In the genomic region with DNA sequence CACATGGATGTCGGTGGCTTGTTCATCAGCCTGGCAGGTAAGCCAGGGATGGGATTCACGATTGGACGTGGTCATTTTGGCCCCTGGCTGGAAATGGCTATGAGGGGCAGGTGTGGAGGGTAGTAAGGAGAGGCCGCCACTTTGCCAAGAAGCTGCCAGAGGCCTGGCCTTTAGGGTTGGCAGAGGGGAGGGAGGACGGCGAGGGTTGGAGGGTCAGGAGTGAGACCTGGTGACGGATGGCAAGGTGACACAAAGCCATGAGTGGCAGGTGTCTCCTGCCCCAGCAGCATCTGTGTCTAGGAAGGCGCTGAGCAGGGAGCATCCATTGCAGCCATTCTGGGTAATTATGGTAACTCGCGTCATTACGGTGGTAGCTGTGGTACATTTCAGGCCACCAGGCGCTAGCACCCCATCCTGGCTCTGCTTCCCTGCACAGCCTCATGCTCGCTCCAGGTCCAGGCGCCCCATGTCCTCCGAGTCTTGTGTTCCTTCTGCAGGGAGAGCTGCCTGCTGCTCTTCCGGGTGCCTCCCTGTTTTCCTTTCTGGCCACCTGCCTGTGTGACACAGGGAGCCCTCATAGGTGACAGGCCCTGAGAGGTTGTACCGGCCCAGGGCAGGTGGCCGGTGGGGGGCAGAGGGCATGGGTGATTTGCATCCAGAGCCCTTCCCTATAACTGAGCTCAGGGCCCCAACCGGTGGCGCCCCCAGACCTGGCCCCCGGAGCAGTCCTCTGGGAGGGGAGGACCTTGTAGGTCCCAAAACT, we compare ENCODE assay signal across 12 cellular contexts. TPM values are rescaled to one million over a fixed set of nuclear protein-coding genes. Genes with fewer than 3 reads are reported as not detected.
DNase-seq lines count a peak whose midpoint lies in the region; ATAC-seq and TF ChIP-seq lines count a peak whose summit lies in the region.
"Had no signal": no experiment of that assay in that cellular context is flagged by ENCODE, and none has a peak within 500 bp of the region (broad histone marks: within the 10 kb centered on the region; RNA-seq: fewer than 3 reads in every experiment).

No MANE protein-coding gene starts in this region.

- H3K27ac ChIP-seq in hepatocyte (peak overlapping the region; percentile 16), stomach (peak overlapping the region in 4 of 5 donors; percentile 18 to 90 (median 70))
- H3K27ac ChIP-seq: HL-60 had no signal

- H3K36me3 ChIP-seq in hepatocyte (replicated peaks; ENCODE audit: insufficient read depth, low read depth) (no peaks in the 10 kb centered on the region), stomach (peaks cover 0 to 4% (median 0%) of the 10 kb centered on the region in 4 donors)
- H3K36me3 ChIP-seq: uterus had no signal

- peaks cover 0 to 2% of the 10 kb centered on the region in 2 donors for H3K36me3 Mint-ChIP-seq in activated T-cell treated with anti-CD3 and anti-CD28 coated beads, Interleukin-2, amount 50 U/mL, for 72 hours (ENCODE audit: insufficient read depth in 2 of 2)
- H3K36me3 Mint-ChIP-seq in activated T-helper 17 cell treated with anti-CD3 and anti-CD28 coated beads, Interleukin-2, amount 50 U/mL, for 72 hours (ENCODE audit: low read depth), result peaks cover 26% of the 10 kb centered on the region

- H3K27ac Mint-ChIP-seq in activated T-cell treated with anti-CD3 and anti-CD28 coated beads, Interleukin-2, amount 50 U/mL, for 72 hours, result peak overlapping the region; percentile 6
- peak overlapping the region; percentile 95 for H3K27ac Mint-ChIP-seq in activated T-helper 17 cell treated with anti-CD3 and anti-CD28 coated beads, Interleukin-2, amount 50 U/mL, for 72 hours

- H3K79me2 ChIP-seq in hepatocyte, result peaks cover 63% of the 10 kb centered on the region

- no peak for TF ChIP-seq EP300 in stomach (IDR thresholded peaks at IDR 0.05)

- DNase-seq in activated T-cell treated with anti-CD3 and anti-CD28 coated beads, Interleukin-2, amount 50 U/mL, for 72 hours, result no peak
- DNase-seq in activated T-cell treated with anti-CD3 and anti-CD28 coated beads, Interleukin-2, amount 50 U/mL, for 1 hour, result no peak
- DNase-seq in hepatocyte (ENCODE audit: low spot score) (no peak), stomach (no peak), kidney tubule cell (ENCODE audit: low spot score) (no peak)
- no peak for DNase-seq in stimulated activated naive CD4-positive, alpha-beta T cell treated with Interleukin-2 at 50 U/mL for 16 hours (lab: John Stamatoyannopoulos, UW)

- no peak overlapping the region for H3K4me2 ChIP-seq in hepatocyte

- peaks cover 54% of the 10 kb centered on the region for H3K4me1 Mint-ChIP-seq in activated T-cell treated with anti-CD3 and anti-CD28 coated beads, Interleukin-2, amount 50 U/mL, for 72 hours (ENCODE audit: low read depth)
- peaks cover 36% of the 10 kb centered on the region for H3K4me1 Mint-ChIP-seq in activated T-helper 17 cell treated with anti-CD3 and anti-CD28 coated beads, Interleukin-2, amount 50 U/mL, for 72 hours

- H3K4me1 ChIP-seq in hepatocyte (ENCODE audit: insufficient read depth) (peaks cover 29% of the 10 kb centered on the region), stomach (peaks cover 43 to 94% (median 82%) of the 10 kb centered on the region in 4 donors)

- H3K9me2 ChIP-seq in hepatocyte (replicated peaks; ENCODE audit: insufficient read depth), result no peaks in the 10 kb centered on the region

- H3K4me3 Mint-ChIP-seq in activated T-cell treated with anti-CD3 and anti-CD28 coated beads, Interleukin-2, amount 50 U/mL, for 72 hours, result peak overlapping the region; percentile 87 to 93
- peak overlapping the region; percentile 97 for H3K4me3 Mint-ChIP-seq in activated T-helper 17 cell treated with anti-CD3 and anti-CD28 coated beads, Interleukin-2, amount 50 U/mL, for 72 hours

- H4K20me1 ChIP-seq in hepatocyte (ENCODE audit: insufficient read depth, poor library complexity, severe bottlenecking), result peaks cover 40% of the 10 kb centered on the region

- ATAC-seq in activated T-cell treated with anti-CD3 and anti-CD28 coated beads, Interleukin-2, amount 50 U/mL, for 72 hours (replicated peaks in 1 of 2), result no peak
- no peak for ATAC-seq in activated T-helper 17 cell treated with anti-CD3 and anti-CD28 coated beads, Interleukin-2, amount 50 U/mL, for 72 hours (replicated peaks)
- no peak for ATAC-seq in HG03342 (IDR thresholded peaks at IDR 0.05; ENCODE audit: unreplicated experiment)

- no peak overlapping the region for H2AFZ ChIP-seq in hepatocyte

- no peaks in the 10 kb centered on the region for H3K9me3 ChIP-seq in hepatocyte (ENCODE audit: low read depth)
- no peaks in the 10 kb centered on the region for H3K9me3 ChIP-seq in stomach
- H3K9me3 ChIP-seq: uterus had no signal

- H3K27me3 ChIP-seq in hepatocyte (no peaks in the 10 kb centered on the region), stomach (peaks cover 0 to 4% (median 0%) of the 10 kb centered on the region in 3 donors)
- H3K27me3 ChIP-seq: uterus had no signal

- no peak for TF ChIP-seq POLR2A in stomach (IDR thresholded peaks at IDR 0.05)

- no peaks in the 10 kb centered on the region for H3K9me3 Mint-ChIP-seq in activated T-cell treated with anti-CD3 and anti-CD28 coated beads, Interleukin-2, amount 50 U/mL, for 72 hours
- no peaks in the 10 kb centered on the region for H3K9me3 Mint-ChIP-seq in activated T-helper 17 cell treated with anti-CD3 and anti-CD28 coated beads, Interleukin-2, amount 50 U/mL, for 72 hours

- TF ChIP-seq CTCF in hepatocyte (IDR thresholded peaks at IDR 0.05; ENCODE audit: poor library complexity) (no peak), stomach (IDR thresholded peaks at IDR 0.05) (no peak)

- H3K4me3 ChIP-seq in hepatocyte, result no peak overlapping the region
- no peak overlapping the region for H3K4me3 ChIP-seq in stomach
- H3K4me3 ChIP-seq: uterus had no signal

- 92% methylated on average over 17 of the region's 21 CpGs for WGBS in hepatocyte (ENCODE audit: low lambda C conversion rate, missing lambda C conversion rate)
- 69 to 75% (median 73%) methylated on average over 17 to 21 of the region's 21 CpGs for WGBS in stomach, 5 donors

- H3K27me3 Mint-ChIP-seq in activated T-cell treated with anti-CD3 and anti-CD28 coated beads, Interleukin-2, amount 50 U/mL, for 72 hours (ENCODE audit: low read depth), result peaks cover 3% of the 10 kb centered on the region
- no peaks in the 10 kb centered on the region for H3K27me3 Mint-ChIP-seq in activated T-helper 17 cell treated with anti-CD3 and anti-CD28 coated beads, Interleukin-2, amount 50 U/mL, for 72 hours

- intact Hi-C loops in stomach (cut with DNase I; ENCODE audit: low total_unique reads), result no loop called here

RNA-seq across cellular contexts. Expression of a gene that starts 4.2 kb away (rescaled TPM):
- 10 to 100 TPM; 46.8 to 48.1 TPM for total RNA-seq in activated T-cell treated with anti-CD3 and anti-CD28 coated beads, Interleukin-2, amount 50 U/mL, for 72 hours
- 100 to 1,000 TPM in 1 of 2 donors, 10 to 100 TPM in 1; 73.8 to 169 TPM for total RNA-seq in activated T-helper 17 cell treated with anti-CD3 and anti-CD28 coated beads, Interleukin-2, amount 50 U/mL, for 72 hours
- total RNA-seq in hepatocyte (55.8 and 72.6 TPM in 2 replicates), stomach (100 to 1,000 TPM in 1 of 5 donors, 10 to 100 TPM in 4; 22.8 to 253 (median 39.7) TPM)
- polyA plus RNA-seq in hepatocyte (156 and 169 TPM in 2 replicates), stomach (10 to 100 TPM; 49.9 to 77.6 (median 54.4) TPM)

RNA-seq across cellular contexts. Expression of a gene that starts 14.5 kb away (rescaled TPM):
- 10 to 100 TPM; 20.5 to 24.8 TPM for total RNA-seq in activated T-cell treated with anti-CD3 and anti-CD28 coated beads, Interleukin-2, amount 50 U/mL, for 72 hours
- 10 to 100 TPM; 15.9 to 22.0 TPM for total RNA-seq in activated T-helper 17 cell treated with anti-CD3 and anti-CD28 coated beads, Interleukin-2, amount 50 U/mL, for 72 hours
- total RNA-seq in hepatocyte (51.5 and 54.9 TPM in 2 replicates), stomach (10 to 100 TPM in 4 of 5 donors, 1 to 10 TPM in 1; 7.8 to 47.3 (median 15.8) TPM)
- polyA plus RNA-seq in hepatocyte (144 and 188 TPM in 2 replicates), stomach (10 to 100 TPM in 2 of 3 donors, 1 to 10 TPM in 1; 9.5 to 39.7 (median 15.0) TPM)

RNA-seq across cellular contexts. Expression of a gene that starts 26.0 kb away (rescaled TPM):
- not detected for total RNA-seq in activated T-cell treated with anti-CD3 and anti-CD28 coated beads, Interleukin-2, amount 50 U/mL, for 72 hours
- not detected for total RNA-seq in activated T-helper 17 cell treated with anti-CD3 and anti-CD28 coated beads, Interleukin-2, amount 50 U/mL, for 72 hours
- total RNA-seq in hepatocyte, result 0.16 TPM in 1 of 2 replicates, not detected in the other
- 0.36 and 1.5 TPM in 2 replicates for polyA plus RNA-seq in hepatocyte
- 10 to 100 TPM in 1 of 5 donors, 1 to 10 TPM in 2, not detected in 2; 2.9 to 11.2 (median 7.2) TPM for total RNA-seq in stomach
- polyA plus RNA-seq in stomach, result 1 to 10 TPM in 2 of 3 donors, under 1 TPM in 1; 0.98 to 2.4 (median 1.7) TPM
- total RNA-seq: activated CD8-positive, alpha-beta memory T cell treated with anti-CD3 and anti-CD28 coated beads for 36 hours; T-helper 2 cell treated with Interferon-gamma antibody and Interleukin-4, amounts not matched to agents 100 ng/mL and 5 ng/mL, for 36 hours had no signal

RNA-seq across cellular contexts. Expression of a gene that starts 37.5 kb away (rescaled TPM):
- total RNA-seq in activated T-cell treated with anti-CD3 and anti-CD28 coated beads, Interleukin-2, amount 50 U/mL, for 72 hours, result under 1 TPM in 1 of 2 donors, not detected in 1; 0.60 TPM
- under 1 TPM; 0.45 to 0.50 TPM for total RNA-seq in activated T-helper 17 cell treated with anti-CD3 and anti-CD28 coated beads, Interleukin-2, amount 50 U/mL, for 72 hours
- 106 and 123 TPM in 2 replicates for total RNA-seq in hepatocyte
- polyA plus RNA-seq in hepatocyte, result 175 and 185 TPM in 2 replicates
- total RNA-seq in stomach, result 100 to 1,000 TPM in 1 of 5 donors, 10 to 100 TPM in 4; 17.3 to 102 (median 46.9) TPM
- polyA plus RNA-seq in stomach, result 100 to 1,000 TPM in 1 of 3 donors, 10 to 100 TPM in 2; 14.2 to 134 (median 44.5) TPM
- total RNA-seq: activated CD8-positive, alpha-beta memory T cell treated with anti-CD3 and anti-CD28 coated beads for 36 hours; T-helper 2 cell treated with Interferon-gamma antibody and Interleukin-4, amounts not matched to agents 100 ng/mL and 5 ng/mL, for 36 hours had no signal
